ENCODE assay signal across 19 cellular contexts in genomic region chr14:105007593-105008264, GRCh38. TPM values are rescaled to one million over a fixed set of nuclear protein-coding genes. Genes with fewer than 3 reads are reported as not detected.
"Had no signal": no experiment of that assay in that cellular context is flagged by ENCODE, and none has a peak within 500 bp of the region (broad histone marks: within the 10 kb centered on the region; RNA-seq: fewer than 3 reads in every experiment).

No MANE protein-coding gene starts in this region.

- H3K4me1 ChIP-seq: gastrocnemius medialis, testis had no signal

- H3K36me3 ChIP-seq: ovary had no signal

- H3K4me3 ChIP-seq: coronary artery, gastrocnemius medialis, ovary, testis had no signal

- H3K9me3 Mint-ChIP-seq: activated T-helper 1 cell treated with anti-CD3 and anti-CD28 coated beads, Interleukin-12 subunit alpha, Interleukin-12 subunit beta, Interleukin-2, Interleukin-4 antibody, amounts not matched to agents 30 ng/mL and 10 ng/mL and 1 ng/mL, durations not matched to agents 14 hours and 24 hours and 36 hours; natural killer cell treated with Interleukin-12 subunit alpha and Interleukin-12 subunit beta and Interleukin-15 and Interleukin-18, amount 100 ng/mL, for 72 hours; stimulated activated naive CD8-positive, alpha-beta T cell treated with anti-CD3 and anti-CD28 coated beads, Interleukin-15, amount 100 ng/mL, for 72 hours had no signal

- DNase-seq: activated CD4-positive, alpha-beta T cell treated with anti-CD3 and anti-CD28 coated beads for 4 hours; activated CD8-positive, alpha-beta T cell treated with anti-CD3 and anti-CD28 coated beads, Interleukin-2, amount 10 ng/mL, durations not matched to agents 7 days and 5 days; activated naive CD4-positive, alpha-beta T cell; caudate nucleus; effector CD8-positive, alpha-beta T cell; gastrocnemius medialis; kidney; left ventricle myocardium superior; mesenchymal stem cell; ovary; stimulated activated CD4-positive, alpha-beta T cell treated with anti-CD3 and anti-CD28 coated beads, Interleukin-15, amount 100 ng/mL, for 24 hours; stimulated activated CD4-positive, alpha-beta T cell treated with anti-CD3 and anti-CD28 coated beads, Interleukin-4, amount 100 ng/mL, for 24 hours; stimulated activated naive CD8-positive, alpha-beta T cell treated with anti-CD3 and anti-CD28 coated beads, Interleukin-15, amount 100 ng/mL, for 72 hours; T-helper 9 cell; testis had no signal

- H3K27ac ChIP-seq: coronary artery, gastrocnemius medialis, ovary, testis, VCaP had no signal

- H3K27me3 Mint-ChIP-seq: natural killer cell treated with Interleukin-12 subunit alpha and Interleukin-12 subunit beta and Interleukin-15 and Interleukin-18, amount 100 ng/mL, for 72 hours; stimulated activated naive CD8-positive, alpha-beta T cell treated with anti-CD3 and anti-CD28 coated beads, Interleukin-15, amount 100 ng/mL, for 72 hours had no signal

- H3K4me3 Mint-ChIP-seq: activated CD8-positive, alpha-beta T cell treated with anti-CD3 and anti-CD28 coated beads, Interleukin-2, amount 10 ng/mL, durations not matched to agents 7 days and 5 days; activated T-helper 1 cell treated with anti-CD3 and anti-CD28 coated beads, Interleukin-12 subunit alpha, Interleukin-12 subunit beta, Interleukin-2, Interleukin-4 antibody, amounts not matched to agents 30 ng/mL and 10 ng/mL and 1 ng/mL, durations not matched to agents 14 hours and 24 hours and 36 hours; natural killer cell treated with Interleukin-12 subunit alpha and Interleukin-12 subunit beta and Interleukin-15 and Interleukin-18, amount 100 ng/mL, for 72 hours; stimulated activated naive CD8-positive, alpha-beta T cell treated with anti-CD3 and anti-CD28 coated beads, Interleukin-15, amount 100 ng/mL, for 72 hours had no signal

- H3K9me3 ChIP-seq: gastrocnemius medialis, ovary, testis had no signal

- H3K36me3 Mint-ChIP-seq: natural killer cell treated with Interleukin-12 subunit alpha and Interleukin-12 subunit beta and Interleukin-15 and Interleukin-18, amount 100 ng/mL, for 72 hours had no signal

- ATAC-seq: activated CD8-positive, alpha-beta T cell treated with anti-CD3 and anti-CD28 coated beads, Interleukin-2, amount 10 ng/mL, durations not matched to agents 7 days and 5 days; gastrocnemius medialis; left ventricle myocardium superior; natural killer cell treated with Interleukin-12 subunit alpha and Interleukin-12 subunit beta and Interleukin-15 and Interleukin-18, amount 100 ng/mL, for 72 hours had no signal

- H3K27me3 ChIP-seq: gastrocnemius medialis, ovary, testis had no signal

- H3K27ac Mint-ChIP-seq: activated CD8-positive, alpha-beta T cell treated with anti-CD3 and anti-CD28 coated beads, Interleukin-2, amount 10 ng/mL, durations not matched to agents 7 days and 5 days; activated T-helper 1 cell treated with anti-CD3 and anti-CD28 coated beads, Interleukin-12 subunit alpha, Interleukin-12 subunit beta, Interleukin-2, Interleukin-4 antibody, amounts not matched to agents 30 ng/mL and 10 ng/mL and 1 ng/mL, durations not matched to agents 14 hours and 24 hours and 36 hours; natural killer cell treated with Interleukin-12 subunit alpha and Interleukin-12 subunit beta and Interleukin-15 and Interleukin-18, amount 100 ng/mL, for 72 hours; stimulated activated naive CD8-positive, alpha-beta T cell treated with anti-CD3 and anti-CD28 coated beads, Interleukin-15, amount 100 ng/mL, for 72 hours had no signal

RNA-seq across cellular contexts. Expression of gene AHNAK2, which starts 29.6 kb away (rescaled TPM):
- total RNA-seq: activated CD8-positive, alpha-beta T cell treated with anti-CD3 and anti-CD28 coated beads, Interleukin-2, amount 10 ng/mL, durations not matched to agents 7 days and 5 days; natural killer cell treated with Interleukin-12 subunit alpha and Interleukin-12 subunit beta and Interleukin-15 and Interleukin-18, amount 100 ng/mL, for 72 hours had no signal
